21 cellular contexts compared by ENCODE assay signal in genomic region chr13:27634791-27635190, GRCh38. TPM values are rescaled to one million over a fixed set of nuclear protein-coding genes. Genes with fewer than 3 reads are reported as not detected.
DNase-seq lines count a peak whose midpoint lies in the region; ATAC-seq and TF ChIP-seq lines count a peak whose summit lies in the region.
"Had no signal": no experiment of that assay in that cellular context is flagged by ENCODE, and none has a peak within 500 bp of the region (broad histone marks: within the 10 kb centered on the region; RNA-seq: fewer than 3 reads in every experiment).

No MANE protein-coding gene starts in this region.

- CTCF ChIA-PET in RWPE1 (lab: Yijun Ruan, JAX) = interaction anchor here (0.7 kb wide), 1 partner anchor 326 kb away, joined by 4 read pairs; no protein-coding TSS in a partner anchor

- no peaks in the 10 kb centered on the region for H3K36me3 ChIP-seq in suprapubic skin

- no peak overlapping the region for H3K4me3 Mint-ChIP-seq in memory B cell

- H3K27ac ChIP-seq in RWPE1 (peak overlapping the region; percentile 95), epithelial cell of prostate (peak overlapping the region; percentile 96), suprapubic skin (peak overlapping the region; percentile 57)
- H3K27ac ChIP-seq: SK-N-MC had no signal

- no peak overlapping the region for H3K4me3 ChIP-seq in suprapubic skin
- H3K4me3 ChIP-seq: SK-N-MC had no signal

- peaks cover 60% of the 10 kb centered on the region for H3K4me1 ChIP-seq in suprapubic skin

- no peaks in the 10 kb centered on the region for H3K27me3 ChIP-seq in suprapubic skin

- ATAC-seq in memory B cell (ENCODE audit: low read depth) = no peak
- ATAC-seq in GM21515 (IDR thresholded peaks at IDR 0.05; ENCODE audit: unreplicated experiment) = no peak

- H3K4me1 Mint-ChIP-seq in memory B cell = peaks cover 22% of the 10 kb centered on the region

- H3K9me3 ChIP-seq in suprapubic skin = no peaks in the 10 kb centered on the region

- TF ChIP-seq EP300 in suprapubic skin (IDR thresholded peaks at IDR 0.05) = no peak

- H3K9me3 Mint-ChIP-seq in memory B cell = no peaks in the 10 kb centered on the region

- 43% methylated on average over 3 of the region's 3 CpGs for WGBS in suprapubic skin

- no peaks in the 10 kb centered on the region for H3K27me3 Mint-ChIP-seq in memory B cell

- H3K36me3 Mint-ChIP-seq in memory B cell = peaks cover 24% of the 10 kb centered on the region

- DNase-seq in RWPE1 (ENCODE audit: low spot score) = no peak
- DNase-seq in epithelial cell of prostate (ENCODE audit: low read depth, low spot score) = no peak
- no peak for DNase-seq in memory B cell (ENCODE audit: low spot score in 2 of 2)
- DNase-seq in suprapubic skin (ENCODE audit: low spot score in 2 of 2) = no peak
- no peak for DNase-seq in DMS114 treated with DMSO at 0.1 percent for 48 hours (lab: John Stamatoyannopoulos, UW; ENCODE audit: unreplicated experiment)
- DNase-seq in GM19238 (ENCODE audit: insufficient read length, low spot score) = no peak
- no peak for DNase-seq in NCI-H1694 treated with DMSO at 0.1 percent for 48 hours (lab: John Stamatoyannopoulos, UW)
- DNase-seq: EL, GOT3, HCEC 1CT, KG1, NCI-H1105, NCI-H146, NCI-H2029 treated with DMSO at 0.1 percent for 48 hours, NCI-H2171, NCI-H345, NCI-H524, NCI-H774, SHP77 had no signal

- TF ChIP-seq CTCF in RWPE1 (conservative IDR thresholded peaks at IDR 0.05; ENCODE audit: low read depth) = no peak
- no peak for TF ChIP-seq CTCF in suprapubic skin (IDR thresholded peaks at IDR 0.05)

- no peak for TF ChIP-seq POLR2A in suprapubic skin (IDR thresholded peaks at IDR 0.05)

- POLR2A ChIA-PET in RWPE1 (lab: Yijun Ruan, JAX; ENCODE audit: low non-redundant PET) = no interaction called here

- peak overlapping the region; percentile 38 for H3K27ac Mint-ChIP-seq in memory B cell

RNA-seq across cellular contexts. Expression of gene POLR1D, which starts 13.1 kb away (rescaled TPM):
- 100 to 1,000 TPM; 148 to 197 (median 177) TPM for total RNA-seq in suprapubic skin

RNA-seq across cellular contexts. Expression of gene LNX2, which starts 14.5 kb away (rescaled TPM):
- 10 to 100 TPM; 11.2 to 15.9 (median 13.6) TPM for total RNA-seq in suprapubic skin
